ENCODE assay signal across 8 cellular contexts in genomic region chr10:110006358-110007170, GRCh38. TPM values are rescaled to one million over a fixed set of nuclear protein-coding genes. Genes with fewer than 3 reads are reported as not detected.
A peak's percentile ranks its signal among the peaks of the same experiment; 100 is the strongest.
DNase-seq lines count a peak whose midpoint lies in the region; ATAC-seq and TF ChIP-seq lines count a peak whose summit lies in the region.

No MANE protein-coding gene starts in this region.

- no peak for TF ChIP-seq CTCF in BJ (IDR thresholded peaks at IDR 0.05; ENCODE audit: insufficient read depth, low read depth, low read length)

- CTCF ChIA-PET in BJ (lab: Yijun Ruan, JAX), result interaction anchor here (0.6 to 2.2 kb wide), 8 partner anchors 9 to 299 kb away, joined by 3 to 12 read pairs (median 4); no protein-coding TSS in a partner anchor

- POLR2A ChIA-PET in BJ (lab: Charles Lee), result interaction anchor here (0.7 to 1.1 kb wide), 3 partner anchors 14 to 49 kb away, joined by 4 read pairs; no protein-coding TSS in a partner anchor

- H3K36me3 ChIP-seq in BJ (ENCODE audit: control insufficient read depth, insufficient read depth, low read length) (no peaks in the 10 kb centered on the region), HUES6 (ENCODE audit: control insufficient read depth, insufficient read depth, low read length) (no peaks in the 10 kb centered on the region)

- H3K27me3 ChIP-seq in BJ (ENCODE audit: control insufficient read depth, insufficient read depth, low read length), result no peaks in the 10 kb centered on the region
- peaks cover 6% of the 10 kb centered on the region; the same call in 1 of the 2 replicates for H3K27me3 ChIP-seq in HUES6 (ENCODE audit: control insufficient read depth, insufficient read depth, low read length)

- H3K4me3 ChIP-seq in BJ (ENCODE audit: low read depth, low read length) (peak overlapping the region; percentile 97), HUES6 (ENCODE audit: low read depth, low read length) (peak overlapping the region; percentile 71)

- H3K9me3 ChIP-seq in HUES6 (ENCODE audit: control insufficient read depth, insufficient read depth, low read depth, low read length), result no peaks in the 10 kb centered on the region

- no peak for ATAC-seq in esophagus mucosa
- ATAC-seq in GM18909 (IDR thresholded peaks at IDR 0.05; ENCODE audit: poor library complexity, unreplicated experiment), result no peak

- no peak for DNase-seq in BJ (ENCODE audit: low read depth)
- DNase-seq in cerebellum (ENCODE audit: low spot score), result peak; percentile 19
- peak; percentile 75 for DNase-seq in left kidney (ENCODE audit: low read depth, low spot score)
- peak; percentile 70 for DNase-seq in superior temporal gyrus (ENCODE audit: extremely low spot score)
- DNase-seq in SW 1271 (lab: John Stamatoyannopoulos, UW), result no peak

- peaks cover 53% of the 10 kb centered on the region for H3K4me1 ChIP-seq in HUES6 (ENCODE audit: control insufficient read depth, insufficient read depth, low read length)

- peak overlapping the region; percentile 78 for H3K9ac ChIP-seq in HUES6 (ENCODE audit: low read length)

- peak overlapping the region; percentile 88; the same call in 1 of the 2 replicates for H3K27ac ChIP-seq in HUES6 (ENCODE audit: low read depth, low read length)

RNA-seq across cellular contexts. Expression of gene ADD3, which starts 1.2 kb away (rescaled TPM):
- 52.0 and 96.2 TPM in 2 replicates for polyA plus RNA-seq in BJ (2011; rRNA removed)
- 44.0 and 67.4 TPM in 2 replicates for polyA minus RNA-seq in BJ (2011; rRNA and poly(A)+ RNA removed)
- total RNA-seq in cerebellum (124 TPM), esophagus mucosa (40.3 TPM)

Comparison
In these comparisons a context has a peak if more than half of its experiments do, and no peak if none do; other contexts are left out.
1. DNase-seq: peak in cerebellum (single experiment), left kidney (single experiment) and superior temporal gyrus (single experiment); none in BJ (single experiment) and SW 1271 (0 of 2).